In genomic region chr18:35029770-35030169, GRCh38 we compare ENCODE assay signal across 8 cellular contexts. TPM values are rescaled to one million over a fixed set of nuclear protein-coding genes. Genes with fewer than 3 reads are reported as not detected.
DNase-seq lines count a peak whose midpoint lies in the region; ATAC-seq and TF ChIP-seq lines count a peak whose summit lies in the region.

No MANE protein-coding gene starts in this region.

- ATAC-seq in HG03045 (IDR thresholded peaks at IDR 0.05; ENCODE audit: unreplicated experiment) (peak; percentile 86), natural killer cell (peak; percentile 74 to 87 (median 77))

- H3K36me3 Mint-ChIP-seq in activated naive CD4-positive, alpha-beta T cell treated with anti-CD3 and anti-CD28 coated beads, Interleukin-2, amount 50 U/mL, for 24 hours = no peaks in the 10 kb centered on the region
- H3K36me3 Mint-ChIP-seq in activated naive CD8-positive, alpha-beta T cell treated with anti-CD3 and anti-CD28 coated beads for 36 hours = no peaks in the 10 kb centered on the region
- no peaks in the 10 kb centered on the region for H3K36me3 Mint-ChIP-seq in natural killer cell

- peak; percentile 48 for TF ChIP-seq CTCF in natural killer cell (IDR thresholded peaks at IDR 0.05)

- no peaks in the 10 kb centered on the region for H3K27me3 Mint-ChIP-seq in activated naive CD4-positive, alpha-beta T cell treated with anti-CD3 and anti-CD28 coated beads, Interleukin-2, amount 50 U/mL, for 24 hours
- no peaks in the 10 kb centered on the region for H3K27me3 Mint-ChIP-seq in activated naive CD8-positive, alpha-beta T cell treated with anti-CD3 and anti-CD28 coated beads for 36 hours
- H3K27me3 Mint-ChIP-seq in natural killer cell (ENCODE audit: low read depth in 2 of 2) = no peaks in the 10 kb centered on the region

- no peaks in the 10 kb centered on the region for H3K9me3 Mint-ChIP-seq in activated naive CD4-positive, alpha-beta T cell treated with anti-CD3 and anti-CD28 coated beads, Interleukin-2, amount 50 U/mL, for 24 hours
- H3K9me3 Mint-ChIP-seq in activated naive CD8-positive, alpha-beta T cell treated with anti-CD3 and anti-CD28 coated beads for 36 hours = no peaks in the 10 kb centered on the region
- H3K9me3 Mint-ChIP-seq in natural killer cell = peaks cover 0 to 4% of the 10 kb centered on the region in 2 donors

- no peak overlapping the region for H3K27ac ChIP-seq in substantia nigra (ENCODE audit: low read depth, low read length, poor library complexity, severe bottlenecking)

- H3K4me1 Mint-ChIP-seq in activated naive CD4-positive, alpha-beta T cell treated with anti-CD3 and anti-CD28 coated beads, Interleukin-2, amount 50 U/mL, for 24 hours = peaks cover 72% of the 10 kb centered on the region
- H3K4me1 Mint-ChIP-seq in activated naive CD8-positive, alpha-beta T cell treated with anti-CD3 and anti-CD28 coated beads for 36 hours = peaks cover 57% of the 10 kb centered on the region
- H3K4me1 Mint-ChIP-seq in natural killer cell = peaks cover 51 to 56% of the 10 kb centered on the region in 2 donors

- H3K27ac Mint-ChIP-seq in activated naive CD4-positive, alpha-beta T cell treated with anti-CD3 and anti-CD28 coated beads, Interleukin-2, amount 50 U/mL, for 24 hours = peak overlapping the region; percentile 99
- peak overlapping the region; percentile 93 for H3K27ac Mint-ChIP-seq in activated naive CD8-positive, alpha-beta T cell treated with anti-CD3 and anti-CD28 coated beads for 36 hours
- H3K27ac Mint-ChIP-seq in natural killer cell = peak overlapping the region; percentile 95

- H3K4me3 Mint-ChIP-seq in activated naive CD4-positive, alpha-beta T cell treated with anti-CD3 and anti-CD28 coated beads, Interleukin-2, amount 50 U/mL, for 24 hours = peak overlapping the region; percentile 88
- peak overlapping the region; percentile 77 for H3K4me3 Mint-ChIP-seq in activated naive CD8-positive, alpha-beta T cell treated with anti-CD3 and anti-CD28 coated beads for 36 hours
- peak overlapping the region; percentile 94 for H3K4me3 Mint-ChIP-seq in natural killer cell

- intact Hi-C loops in natural killer cell (cut with micrococcal nuclease) = loop anchor here (1.0 to 5.0 kb wide), 3 partner anchors 12 to 213 kb away; partner anchors contain the start of genes MAPRE2 and ZNF397

- no peak for DNase-seq in activated naive CD4-positive, alpha-beta T cell (lab: John Stamatoyannopoulos, UW)
- DNase-seq in activated naive CD8-positive, alpha-beta T cell treated with anti-CD3 and anti-CD28 coated beads for 36 hours = no peak
- DNase-seq in natural killer cell (no peak), NCI-H2107 treated with DMSO at 0.1 percent for 48 hours (lab: John Stamatoyannopoulos, UW; ENCODE audit: unreplicated experiment) (no peak), GM19240 (ENCODE audit: insufficient read length, low spot score) (no peak), substantia nigra (lab: John Stamatoyannopoulos, UW) (no peak)

RNA-seq across cellular contexts. Expression of gene MAPRE2, which starts 11.4 kb away (rescaled TPM):
- total RNA-seq in activated naive CD8-positive, alpha-beta T cell treated with anti-CD3 and anti-CD28 coated beads for 36 hours = 10 to 100 TPM; 70.1 to 74.0 TPM
- 100 to 1,000 TPM; 159 to 283 (median 207) TPM for total RNA-seq in natural killer cell
